Comparison of ENCODE assay signal across 12 cellular contexts in the genomic region with DNA sequence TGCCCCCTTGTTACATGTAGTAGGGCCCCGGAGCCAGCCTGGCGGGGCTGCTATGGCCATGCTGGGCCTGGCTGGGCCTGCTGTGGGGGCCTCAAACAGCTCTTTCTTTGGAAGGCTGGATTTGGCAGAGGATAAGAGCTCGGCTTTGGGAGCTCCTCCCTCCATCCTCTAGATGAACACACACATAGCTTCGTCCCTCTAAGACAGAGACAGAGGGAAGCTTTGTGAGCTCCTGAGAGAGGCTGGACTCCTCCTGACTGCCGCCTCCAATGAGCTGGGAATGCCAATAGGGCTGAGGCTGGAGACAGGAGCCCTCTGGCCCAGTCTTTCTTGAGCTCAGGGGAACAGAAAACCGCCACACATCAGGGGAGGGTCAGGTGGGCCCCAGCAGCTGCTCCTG. TPM values are rescaled to one million over a fixed set of nuclear protein-coding genes. Genes with fewer than 3 reads are reported as not detected.
A peak's percentile ranks its signal among the peaks of the same experiment; 100 is the strongest.
DNase-seq lines count a peak whose midpoint lies in the region; ATAC-seq, FAIRE-seq and TF ChIP-seq lines count a peak whose summit lies in the region.
"Had no signal": no experiment of that assay in that cellular context is flagged by ENCODE, and none has a peak within 500 bp of the region (broad histone marks: within the 10 kb centered on the region; RNA-seq: fewer than 3 reads in every experiment).

No MANE protein-coding gene starts in this region.

- no peak overlapping the region for H3K4me2 ChIP-seq in mesendoderm (ENCODE audit: low read length)

- no peak overlapping the region for H2BK120ac ChIP-seq in mesendoderm (ENCODE audit: low read depth, low read length)

- no peak overlapping the region for H4K8ac ChIP-seq in mesendoderm (ENCODE audit: low read depth, low read length)

- H2BK5ac ChIP-seq in mesendoderm (ENCODE audit: low read length): no peak overlapping the region

- H3K36me3 ChIP-seq in SJCRH30: no peaks in the 10 kb centered on the region
- H3K36me3 ChIP-seq in esophagus muscularis mucosa: no peaks in the 10 kb centered on the region
- H3K36me3 ChIP-seq in mesendoderm (ENCODE audit: control insufficient read depth, insufficient read depth, low read length): no peaks in the 10 kb centered on the region

- TF ChIP-seq CTCF in esophagus muscularis mucosa (IDR thresholded peaks at IDR 0.05) (no peak), D721Med (IDR thresholded peaks at IDR 0.05; ENCODE audit: insufficient read depth, missing control alignments) (no peak)

- peak overlapping the region; percentile 71 for H3K27ac ChIP-seq in SJCRH30
- H3K27ac ChIP-seq in esophagus muscularis mucosa (replicated peaks in 1 of 4): peak overlapping the region; percentile 59 to 77 (median 64)
- peak overlapping the region; percentile 7 for H3K27ac ChIP-seq in mesendoderm (ENCODE audit: low read depth, low read length)
- H3K27ac ChIP-seq in substantia nigra (ENCODE audit: low read depth, low read length, poor library complexity, severe bottlenecking): peak overlapping the region; percentile 75

- no peak overlapping the region for H3K23ac ChIP-seq in mesendoderm (ENCODE audit: low read length)

- H3K4me3 ChIP-seq in SJCRH30: no peak overlapping the region
- no peak overlapping the region for H3K4me3 ChIP-seq in esophagus muscularis mucosa
- no peak overlapping the region for H3K4me3 ChIP-seq in mesendoderm (ENCODE audit: low read length)

- peak overlapping the region; percentile 10 for H3K9ac ChIP-seq in mesendoderm (ENCODE audit: low read length)

- no peaks in the 10 kb centered on the region for H3K79me2 ChIP-seq in mesendoderm (ENCODE audit: control insufficient read depth, insufficient read depth, low read length)

- no peaks in the 10 kb centered on the region for H3K79me1 ChIP-seq in mesendoderm (ENCODE audit: low read length)

- no peak for ATAC-seq in HG02885 (IDR thresholded peaks at IDR 0.05; ENCODE audit: poor library complexity, unreplicated experiment)

- H4K5ac ChIP-seq in mesendoderm (ENCODE audit: low read length): no peak overlapping the region

- 37% methylated on average over 6 of the region's 6 CpGs for WGBS in esophagus muscularis mucosa
- WGBS in mesendoderm (ENCODE audit: extremely low coverage, insufficient coverage, low lambda C conversion rate): no CpG with 5 or more reads among the region's 6 CpGs

- DNase-seq in SJCRH30: peak; percentile 87 to 96
- DNase-seq in esophagus muscularis mucosa (ENCODE audit: extremely low spot score): no peak
- peak; percentile 34 for DNase-seq in mesendoderm
- peak in 44 of 49 donors; percentile 21 to 86 (median 64) for DNase-seq in substantia nigra (lab: John Stamatoyannopoulos, UW)
- no peak for DNase-seq in NCI-H1092 treated with DMSO at 0.1 percent for 48 hours (lab: John Stamatoyannopoulos, UW)
- no peak for DNase-seq in D721Med (ENCODE audit: insufficient read length, low spot score)
- no peak for DNase-seq in DMS79 treated with DMSO at 0.1 percent for 48 hours (lab: John Stamatoyannopoulos, UW)
- DNase-seq: activated T-cell treated with anti-CD3 and anti-CD28 coated beads, Interleukin-2, amount 50 U/mL, for 24 hours; mammary epithelial cell; RPMI8226; small intestine had no signal

- no peak overlapping the region for H3K18ac ChIP-seq in mesendoderm (ENCODE audit: low read length)

- H3K4ac ChIP-seq in mesendoderm (ENCODE audit: low read depth, low read length): no peak overlapping the region

- no peak overlapping the region for H2AK5ac ChIP-seq in mesendoderm (ENCODE audit: low read length)

- no peak for TF ChIP-seq POLR2A in esophagus muscularis mucosa (IDR thresholded peaks at IDR 0.05; ENCODE audit: low read depth)

- peaks cover 25% of the 10 kb centered on the region for H3K4me1 ChIP-seq in SJCRH30
- H3K4me1 ChIP-seq in esophagus muscularis mucosa: peaks cover 0 to 37% (median 33%) of the 10 kb centered on the region in 4 donors
- peaks cover 3% of the 10 kb centered on the region for H3K4me1 ChIP-seq in mesendoderm (ENCODE audit: control insufficient read depth, low read depth, low read length)

- H3K9me3 ChIP-seq in SJCRH30 (replicated peaks) (no peaks in the 10 kb centered on the region), esophagus muscularis mucosa (no peaks in the 10 kb centered on the region)

- peak overlapping the region; percentile 52 for H3K56ac ChIP-seq in mesendoderm (ENCODE audit: low read length)

- no peak for TF ChIP-seq EP300 in esophagus muscularis mucosa (IDR thresholded peaks at IDR 0.05)

- FAIRE-seq in D721Med (lab: Jason Lieb, UNC): no peak
- FAIRE-seq: small intestine had no signal

- H2BK15ac ChIP-seq in mesendoderm (replicated peaks; ENCODE audit: low read depth): no peak overlapping the region

- H3K27me3 ChIP-seq in SJCRH30: no peaks in the 10 kb centered on the region
- no peaks in the 10 kb centered on the region for H3K27me3 ChIP-seq in esophagus muscularis mucosa
- H3K27me3 ChIP-seq in mesendoderm (ENCODE audit: insufficient read depth, low read length, poor library complexity): no peaks in the 10 kb centered on the region

- intact Hi-C loops in esophagus muscularis mucosa (cut with DNase I): no loop called here

RNA-seq across cellular contexts. Expression of gene CDC42EP4, which starts 37.3 kb away (rescaled TPM):
- 21.7 and 22.2 TPM in 2 replicates for total RNA-seq in SJCRH30 (2014; rRNA removed; shearing (Covaris generic))
- total RNA-seq in esophagus muscularis mucosa: 100 to 1,000 TPM in 2 of 4 donors, 10 to 100 TPM in 2; 48.6 to 129 (median 104) TPM
- polyA plus RNA-seq in mesendoderm (2013, experiment 1 of 2): 5.7 TPM
- 5.1 TPM for polyA plus RNA-seq in mesendoderm (2013, experiment 2 of 2)

Comparison
In these comparisons a context has a peak if more than half of its experiments do, and no peak if none do; other contexts are left out.
1. DNase-seq: peak in SJCRH30 (2 of 2), mesendoderm (single experiment) and substantia nigra (44 of 49); none in esophagus muscularis mucosa (single experiment), NCI-H1092 treated with DMSO at 0.1 percent for 48 hours (single experiment), D721Med (single experiment) and DMS79 treated with DMSO at 0.1 percent for 48 hours (single experiment).
2. H3K27ac ChIP-seq: peak in every context shown above with its lines; median percentile 75 in substantia nigra; 71 in SJCRH30; 64 in esophagus muscularis mucosa; 7 in mesendoderm.